In the genomic region with DNA sequence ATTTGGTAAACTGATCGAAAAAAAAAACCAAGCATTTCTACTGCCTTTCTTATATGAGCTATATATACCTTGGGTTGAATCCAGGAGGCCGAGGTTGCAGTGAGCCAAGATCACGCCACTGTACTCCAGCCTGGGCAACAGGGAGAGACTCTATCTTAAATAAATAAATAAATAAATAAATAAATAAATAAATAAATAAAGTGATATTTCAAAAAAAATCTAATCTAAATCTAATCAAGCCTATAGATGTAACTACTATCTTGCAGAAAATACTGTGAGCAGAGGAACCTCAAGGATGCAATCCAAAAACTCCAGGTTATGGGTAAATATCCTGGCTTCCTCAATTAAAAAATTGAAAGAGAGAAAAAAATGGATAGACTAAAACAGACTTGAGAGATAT, we compare ENCODE assay signal across 11 cellular contexts.
"Had no signal": no experiment of that assay in that cellular context is flagged by ENCODE, and none has a peak within 500 bp of the region (broad histone marks: within the 10 kb centered on the region; RNA-seq: fewer than 3 reads in every experiment).

No MANE protein-coding gene starts in this region.

- H3K9me3 ChIP-seq: HAP-1 had no signal

- H3K4me3 ChIP-seq: GM23248, GM23338, HAP-1 had no signal

- H3K4me1 ChIP-seq: HAP-1 had no signal

- DNase-seq: GM23248, GOT3, H7, H9, HCEC 1CT, HFFc6 had no signal

- H3K4me2 ChIP-seq: GM23338 had no signal

- ATAC-seq: GM23338, HCT116 had no signal

- H3K36me3 ChIP-seq: HAP-1 had no signal

- FAIRE-seq: H1, H54 had no signal

- H3K27ac ChIP-seq: GM23248 had no signal
